Comparison of ENCODE assay signal across 10 cellular contexts in genomic region chr7:47783456-47784240, GRCh38.
DNase-seq lines count a peak whose midpoint lies in the region; ATAC-seq, FAIRE-seq and TF ChIP-seq lines count a peak whose summit lies in the region.
"Had no signal": no experiment of that assay in that cellular context is flagged by ENCODE, and none has a peak within 500 bp of the region (broad histone marks: within the 10 kb centered on the region; RNA-seq: fewer than 3 reads in every experiment).

No MANE protein-coding gene starts in this region.

- H3K9ac ChIP-seq in endothelial cell of umbilical vein (replicated peaks; ENCODE audit: extremely low read depth, insufficient read depth, low read length) = peak overlapping the region; percentile 76

- no peaks in the 10 kb centered on the region for H3K4me1 Mint-ChIP-seq in glutamatergic neuron (ENCODE audit: low read depth, unreplicated experiment)
- H3K4me1 Mint-ChIP-seq: activated CD4-positive, alpha-beta T cell treated with anti-CD3 and anti-CD28 coated beads, Interleukin-2, amount 10 ng/mL, durations not matched to agents 24 days and 14 days had no signal

- BruUV-seq in endothelial cell of umbilical vein (replicated peaks; lab: Mats Ljungman, UMichigan) = TSS peak; percentile 74

- dilution Hi-C loops in endothelial cell of umbilical vein (cut with MboI; ENCODE audit: extremely low pct_ligation_motif_present, low sequenced_read_pairs) = no loop called here

- H3K79me2 ChIP-seq in endothelial cell of umbilical vein (ENCODE audit: control insufficient read depth, insufficient read depth, low read length) = no peaks in the 10 kb centered on the region

- H4K20me1 ChIP-seq in endothelial cell of umbilical vein (replicated peaks; ENCODE audit: control insufficient read depth, extremely low read depth, insufficient read depth, low read length) = no peaks in the 10 kb centered on the region

- H3K4me3 ChIP-seq in endothelial cell of umbilical vein (replicated peaks in 1 of 3; ENCODE audit: insufficient read depth in 1 of 3, low read depth in 1 of 3, low read length in 3 of 3) (peak overlapping the region in 1 of 3 experiments; percentile 23), mucosa of descending colon (no peak overlapping the region)

- H3K36me3 Mint-ChIP-seq in glutamatergic neuron (ENCODE audit: unreplicated experiment) = no peaks in the 10 kb centered on the region

- H3K4me1 ChIP-seq in endothelial cell of umbilical vein (ENCODE audit: control insufficient read depth, extremely low read depth, insufficient read depth, low read length) (peaks cover 51% of the 10 kb centered on the region), mucosa of descending colon (ENCODE audit: low read depth) (no peaks in the 10 kb centered on the region)

- no peak overlapping the region for H3K4me3 Mint-ChIP-seq in glutamatergic neuron (ENCODE audit: unreplicated experiment)
- H3K4me3 Mint-ChIP-seq: activated CD4-positive, alpha-beta T cell treated with anti-CD3 and anti-CD28 coated beads, Interleukin-2, amount 10 ng/mL, durations not matched to agents 24 days and 14 days had no signal

- H2AFZ ChIP-seq in endothelial cell of umbilical vein (ENCODE audit: low read depth, low read length) = peak overlapping the region; percentile 58

- H3K9me1 ChIP-seq in endothelial cell of umbilical vein (replicated peaks; ENCODE audit: control insufficient read depth, extremely low read depth, insufficient read depth, low read length) = no peaks in the 10 kb centered on the region

- peak; percentile 93 for FAIRE-seq in endothelial cell of umbilical vein (lab: Jason Lieb, UNC)

- H3K27me3 Mint-ChIP-seq in glutamatergic neuron (ENCODE audit: unreplicated experiment) = no peaks in the 10 kb centered on the region
- H3K27me3 Mint-ChIP-seq: activated CD4-positive, alpha-beta T cell treated with anti-CD3 and anti-CD28 coated beads, Interleukin-2, amount 10 ng/mL, durations not matched to agents 24 days and 14 days had no signal

- no peaks in the 10 kb centered on the region for H3K36me3 ChIP-seq in endothelial cell of umbilical vein (ENCODE audit: control insufficient read depth in 2 of 2, extremely low read depth in 1 of 2, insufficient read depth in 2 of 2, low read length in 2 of 2)
- H3K36me3 ChIP-seq in mucosa of descending colon (ENCODE audit: low read depth) = no peaks in the 10 kb centered on the region

- peaks cover 4% of the 10 kb centered on the region for H3K9me3 Mint-ChIP-seq in glutamatergic neuron (ENCODE audit: unreplicated experiment)
- H3K9me3 Mint-ChIP-seq: activated CD4-positive, alpha-beta T cell treated with anti-CD3 and anti-CD28 coated beads, Interleukin-2, amount 10 ng/mL, durations not matched to agents 24 days and 14 days had no signal

- intact Hi-C loops in endothelial cell of umbilical vein (cut with micrococcal nuclease) (loop anchor here (10.0 kb wide), 1 partner anchor 1029 kb away; no protein-coding TSS in a partner anchor), mucosa of descending colon (cut with DNase I, micrococcal nuclease) (no loop called here)

- H3K9me3 ChIP-seq in endothelial cell of umbilical vein (replicated peaks; ENCODE audit: control insufficient read depth, insufficient read depth, low read length) = no peaks in the 10 kb centered on the region
- no peaks in the 10 kb centered on the region for H3K9me3 ChIP-seq in mucosa of descending colon

- ATAC-seq in mucosa of descending colon = peak; percentile 62

- peak; percentile 100 for DNase-seq in A172 (ENCODE audit: low spot score)
- DNase-seq in NCI-H146 (lab: John Stamatoyannopoulos, UW) = peak; percentile 71
- peak; percentile 95 for DNase-seq in endothelial cell of umbilical vein (ENCODE audit: low read depth, low spot score)
- peak in 1 of 3 donors; percentile 29 for DNase-seq in mucosa of descending colon
- DNase-seq in NCI-H526 (lab: John Stamatoyannopoulos, UW) = no peak
- no peak for DNase-seq in NCI-H69 (lab: John Stamatoyannopoulos, UW)
- DNase-seq in globus pallidus (ENCODE audit: low spot score) = no peak
- no peak for DNase-seq in glutamatergic neuron
- DNase-seq: activated CD4-positive, alpha-beta T cell treated with anti-CD3 and anti-CD28 coated beads, Interleukin-2, amount 10 ng/mL, durations not matched to agents 24 days and 14 days; KBM-7 had no signal

- H3K27ac ChIP-seq in endothelial cell of umbilical vein (ENCODE audit: insufficient read depth, low read depth, low read length) = peak overlapping the region; percentile 100

- TF ChIP-seq POLR2A in endothelial cell of umbilical vein (IDR thresholded peaks at IDR 0.05; ENCODE audit: low read depth, low read length) = peak; percentile 65

- POLR2A ChIA-PET in endothelial cell of umbilical vein (lab: Charles Lee) = interaction anchor here (0.6 to 1.4 kb wide), 3 partner anchors 13 to 70 kb away, joined by 4 read pairs; no protein-coding TSS in a partner anchor

- H3K4me2 ChIP-seq in endothelial cell of umbilical vein (ENCODE audit: insufficient read depth, low read length) = peak overlapping the region; percentile 85

- no peaks in the 10 kb centered on the region for H3K27me3 ChIP-seq in endothelial cell of umbilical vein (ENCODE audit: control insufficient read depth in 2 of 2, insufficient read depth in 2 of 2, low read length in 2 of 2)

- TF ChIP-seq CTCF in endothelial cell of umbilical vein (IDR thresholded peaks at IDR 0.05; ENCODE audit: extremely low read depth in 1 of 2, insufficient read depth in 1 of 2, low read depth in 1 of 2, low read length in 2 of 2) (no peak), mucosa of descending colon (IDR thresholded peaks at IDR 0.05) (no peak), glutamatergic neuron (IDR thresholded peaks at IDR 0.05; ENCODE audit: partially characterized antibody, unreplicated experiment) (no peak)

- CTCF ChIA-PET in endothelial cell of umbilical vein (lab: Charles Lee) = interaction anchor here (0.9 to 2.6 kb wide), 12 partner anchors 9 to 518 kb away, joined by 3 to 13 read pairs (median 4); no protein-coding TSS in a partner anchor

- no peak overlapping the region for H3K27ac Mint-ChIP-seq in glutamatergic neuron (ENCODE audit: unreplicated experiment)
- H3K27ac Mint-ChIP-seq: activated CD4-positive, alpha-beta T cell treated with anti-CD3 and anti-CD28 coated beads, Interleukin-2, amount 10 ng/mL, durations not matched to agents 24 days and 14 days had no signal

TF ChIP-seq in endothelial cell of umbilical vein, 7 proteins besides CTCF, POLR2A, EP300 and RAD21:
- TF ChIP-seq JUN (IDR thresholded peaks at IDR 0.05; ENCODE audit: borderline replicate concordance, insufficient read depth, insufficient read length, low read depth) (peak; percentile 97), MYC (IDR thresholded peaks at IDR 0.05; ENCODE audit: low read depth, low read length) (no peak), MAX (IDR thresholded peaks at IDR 0.05; ENCODE audit: insufficient read depth, insufficient read length) (no peak), EZH2 (IDR thresholded peaks at IDR 0.05; ENCODE audit: borderline replicate concordance, low read depth, low read length, severe bottlenecking) (no peak), FOS (IDR thresholded peaks at IDR 0.05; ENCODE audit: borderline replicate concordance, insufficient read depth, low read length) (peak; percentile 95), POLR2AphosphoS5 (IDR thresholded peaks at IDR 0.05; ENCODE audit: insufficient read depth, low read depth, low read length) (peak; percentile 76)

Comparison
In these comparisons a context has a peak if more than half of its experiments do, and no peak if none do; other contexts are left out.
1. DNase-seq: peak in A172 (single experiment), NCI-H146 (single experiment) and endothelial cell of umbilical vein (single experiment); none in NCI-H526 (0 of 2), NCI-H69 (single experiment), globus pallidus (single experiment) and glutamatergic neuron (single experiment).